In the genomic region with DNA sequence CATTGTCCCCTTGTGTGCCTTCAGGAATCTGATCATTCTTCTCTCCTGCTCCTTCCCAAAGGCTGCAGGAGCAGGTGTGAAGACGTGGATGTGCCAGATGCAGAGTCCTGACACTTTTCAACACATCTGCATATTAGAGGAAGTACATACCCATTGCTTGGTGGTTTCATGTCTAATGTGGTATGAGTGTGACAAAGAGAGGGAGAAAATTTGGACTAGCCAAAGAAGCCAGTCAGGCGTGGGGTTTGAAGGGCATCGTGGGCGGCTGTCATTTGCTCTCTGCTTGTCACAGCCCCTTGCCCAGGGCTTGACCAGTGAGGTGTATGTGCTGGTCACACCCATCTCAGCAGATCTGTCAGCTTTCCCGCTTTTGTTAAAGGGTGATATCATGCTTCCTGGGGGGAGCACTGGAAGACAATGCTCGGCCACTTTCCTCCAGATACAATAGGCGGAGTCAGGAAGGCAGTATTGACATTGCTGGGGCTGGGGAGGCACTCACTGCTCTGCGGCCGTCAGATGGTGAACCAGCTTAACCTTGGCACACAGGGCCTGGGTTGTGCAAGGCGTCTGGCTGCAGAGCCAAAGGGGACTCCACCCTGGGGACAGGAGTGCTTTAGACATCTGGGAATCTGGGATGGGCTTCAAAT, we compare ENCODE assay signal across 9 cellular contexts. TPM values are rescaled to one million over a fixed set of nuclear protein-coding genes. Genes with fewer than 3 reads are reported as not detected.
DNase-seq lines count a peak whose midpoint lies in the region; ATAC-seq, FAIRE-seq and TF ChIP-seq lines count a peak whose summit lies in the region.
"Had no signal": no experiment of that assay in that cellular context is flagged by ENCODE, and none has a peak within 500 bp of the region (broad histone marks: within the 10 kb centered on the region; RNA-seq: fewer than 3 reads in every experiment).

No MANE protein-coding gene starts in this region.

- no peak overlapping the region for H3K14ac ChIP-seq in H1 (ENCODE audit: insufficient read length)

- no peak overlapping the region for H2AFZ ChIP-seq in H1 (ENCODE audit: low read length)

- CTCF ChIA-PET in A549 (lab: Yijun Ruan, JAX) (interaction anchor here (1.0 kb wide), 1 partner anchor 9 kb away, joined by 3 read pairs; a partner anchor contains a TSS), H1 (lab: Charles Lee; ENCODE audit: partially characterized antibody) (no interaction called here)

- DNase-seq in A549 (ENCODE audit: low read depth in 1 of 2, low spot score in 1 of 2) (peak; percentile 6 to 78), NCI-H146 treated with DMSO at 0.1 percent for 48 hours (lab: John Stamatoyannopoulos, UW; ENCODE audit: unreplicated experiment) (peak; percentile 92), H1 (ENCODE audit: low read depth in 1 of 2, low spot score in 2 of 2) (no peak), lower lobe of right lung (peak; percentile 65), NCI-H446 treated with DMSO at 0.1 percent for 48 hours (lab: John Stamatoyannopoulos, UW) (no peak), G401 (ENCODE audit: low spot score) (no peak)
- no peak for DNase-seq in activated effector memory CD4-positive, alpha-beta T cell treated with anti-CD3 and anti-CD28 coated beads, Interleukin-2, amount 50 U/mL, for 16 hours
- DNase-seq: activated CD8-positive, alpha-beta memory T cell treated with anti-CD3 and anti-CD28 coated beads, Interleukin-2, amount 10 ng/mL, durations not matched to agents 7 days and 5 days had no signal

- ATAC-seq in A549, result peak; percentile 62 to 91
- peak; percentile 76 to 90 for ATAC-seq in lower lobe of right lung
- no peak for ATAC-seq in GM19023 (IDR thresholded peaks at IDR 0.05; ENCODE audit: unreplicated experiment)
- ATAC-seq: activated CD8-positive, alpha-beta memory T cell treated with anti-CD3 and anti-CD28 coated beads, Interleukin-2, amount 10 ng/mL, durations not matched to agents 7 days and 5 days had no signal

- no peak overlapping the region for H3K4ac ChIP-seq in H1 (replicated peaks; ENCODE audit: insufficient read length, low read depth, low read length)

- no peak overlapping the region for H2BK15ac ChIP-seq in H1 (ENCODE audit: low read length)

- peaks cover 0 to 1% of the 10 kb centered on the region in 2 experiments for H4K20me1 ChIP-seq in H1 (replicated peaks in 1 of 2; ENCODE audit: control insufficient read depth in 1 of 2, insufficient read depth in 2 of 2, low read length in 2 of 2)

- no peak overlapping the region for H2BK12ac ChIP-seq in H1 (ENCODE audit: low read depth, low read length)

- H3K36me3 ChIP-seq in H1 (ENCODE audit: control insufficient read depth in 2 of 4, insufficient read depth in 4 of 4, low read length in 3 of 4), result no peaks in the 10 kb centered on the region; a peak in 1 of 8 replicates
- no peaks in the 10 kb centered on the region for H3K36me3 ChIP-seq in lower lobe of right lung

- no peak overlapping the region for H4K91ac ChIP-seq in H1 (replicated peaks; ENCODE audit: insufficient read length, low read length)

- no peak overlapping the region for H4K5ac ChIP-seq in H1 (ENCODE audit: insufficient read length, low read depth, low read length)

- H3K4me3 ChIP-seq in A549 (no peak overlapping the region), H1 (ENCODE audit: extremely low read depth in 1 of 4, insufficient read depth in 2 of 4, low read depth in 3 of 4, low read length in 4 of 4) (no peak overlapping the region), lower lobe of right lung (no peak overlapping the region)

- H2BK5ac ChIP-seq in H1 (ENCODE audit: low read depth, low read length), result no peak overlapping the region

- no peaks in the 10 kb centered on the region for H3K79me1 ChIP-seq in H1 (ENCODE audit: low read depth, low read length)

- TF ChIP-seq POLR2A in A549 (IDR thresholded peaks at IDR 0.05; ENCODE audit: low read length) (no peak), H1 (IDR thresholded peaks at IDR 0.05; ENCODE audit: control extremely low read depth in 1 of 2, low read depth in 2 of 2, low read length in 2 of 2) (no peak)

- H3K79me2 ChIP-seq in H1 (ENCODE audit: control insufficient read depth in 1 of 2, insufficient read depth in 2 of 2, low read length in 2 of 2), result peaks cover 0 to 13% of the 10 kb centered on the region in 2 experiments; a peak in 1 of 4 replicates

- POLR2A ChIA-PET in A549 (lab: Yijun Ruan, JAX), result no interaction called here
- POLR2A ChIA-PET in H1 (lab: Charles Lee; ENCODE audit: partially characterized antibody), result no interaction called here

- TF ChIP-seq CTCF in A549 (IDR thresholded peaks at IDR 0.05) (no peak), H1 (IDR thresholded peaks at IDR 0.05; ENCODE audit: control extremely low read depth in 1 of 3, insufficient read depth in 1 of 3, low read depth in 1 of 3, low read length in 3 of 3) (no peak), lower lobe of right lung (IDR thresholded peaks at IDR 0.05) (no peak)

- no peaks in the 10 kb centered on the region for H3K9me3 ChIP-seq in A549
- H3K9me3 ChIP-seq in H1 (ENCODE audit: insufficient read depth in 2 of 2, low read depth in 1 of 2, low read length in 1 of 2), result no peaks in the 10 kb centered on the region
- H3K9me3 ChIP-seq in lower lobe of right lung, result no peaks in the 10 kb centered on the region

- H2BK20ac ChIP-seq in H1 (ENCODE audit: low read length), result no peak overlapping the region

- H2AK5ac ChIP-seq in H1 (ENCODE audit: low read depth, low read length), result no peak overlapping the region

- in situ Hi-C loops in G401 (cut with HindIII; ENCODE audit: low sequenced_read_pairs), result no loop called here

- WGBS in A549 (ENCODE audit: missing lambda C conversion rate), result 17% methylated on average over 10 of the region's 10 CpGs
- WGBS in H1 (ENCODE audit: extremely low coverage in 1 of 2, insufficient coverage in 1 of 2, insufficient read length in 1 of 2, insufficient replicate concordance in 2 of 2, low coverage in 1 of 2, low lambda C conversion rate in 2 of 2, missing lambda C conversion rate in 1 of 2), 2 experiments, result 82% methylated on average over 10 of the region's 10 CpGs; no CpG with 5 or more reads in 1 of the 2 experiments

- TF ChIP-seq EP300 in A549 (IDR thresholded peaks at IDR 0.05) (no peak), H1 (IDR thresholded peaks at IDR 0.05; ENCODE audit: borderline replicate concordance in 1 of 2, low read depth in 2 of 2, low read length in 2 of 2) (no peak)

- peaks cover 25% of the 10 kb centered on the region for H3K4me1 ChIP-seq in A549
- H3K4me1 ChIP-seq in H1 (replicated peaks in 1 of 4; ENCODE audit: control insufficient read depth in 3 of 4, insufficient read depth in 4 of 4, low read length in 3 of 4), result peaks cover 0 to 6% (median 3%) of the 10 kb centered on the region in 4 experiments; a peak in 4 of 7 replicates
- peaks cover 21% of the 10 kb centered on the region for H3K4me1 ChIP-seq in lower lobe of right lung

- H3K4me2 ChIP-seq in A549 (peak overlapping the region; percentile 35), H1 (ENCODE audit: insufficient read depth in 1 of 2, low read depth in 2 of 2, low read length in 2 of 2) (no peak overlapping the region)

- intact Hi-C loops in lower lobe of right lung (cut with DNase I), result no loop called here

- peak overlapping the region; percentile 35 to 62; a peak in 3 of 6 replicates for H3K27ac ChIP-seq in A549
- H3K27ac ChIP-seq in H1 (ENCODE audit: low read depth, low read length), result no peak overlapping the region
- peak overlapping the region; percentile 56 for H3K27ac ChIP-seq in lower lobe of right lung

- H3K9ac ChIP-seq in H1 (replicated peaks in 1 of 4; ENCODE audit: extremely low read depth in 1 of 4, low read depth in 3 of 4, low read length in 3 of 4), result no peak overlapping the region

- no peaks in the 10 kb centered on the region; the same call in 1 of the 2 replicates for H3K23me2 ChIP-seq in H1 (ENCODE audit: low read depth, low read length)

- no peaks in the 10 kb centered on the region for H3K27me3 ChIP-seq in H1 (replicated peaks in 1 of 4; ENCODE audit: control insufficient read depth in 3 of 4, extremely low read depth in 1 of 4, insufficient read depth in 3 of 4, low read length in 3 of 4)
- H3K27me3 ChIP-seq in lower lobe of right lung (ENCODE audit: low read depth), result no peaks in the 10 kb centered on the region

- no peak overlapping the region for H4K8ac ChIP-seq in H1 (ENCODE audit: extremely low read depth, insufficient read depth, low read length)

- no peak overlapping the region for H3K23ac ChIP-seq in H1 (ENCODE audit: insufficient read length)

- peak; percentile 23 for FAIRE-seq in A549 (lab: Jason Lieb, UNC)
- no peak for FAIRE-seq in H1 (lab: Jason Lieb, UNC)

- no peak overlapping the region for H3K56ac ChIP-seq in H1 (replicated peaks; ENCODE audit: insufficient read length, low read depth, low read length)

- no peak overlapping the region for H3K18ac ChIP-seq in H1 (ENCODE audit: extremely low read depth, low read length)

- TF ChIP-seq RAD21 in A549 (conservative IDR thresholded peaks at IDR 0.05 in 1 of 2, IDR thresholded peaks at IDR 0.05 in 1 of 2) (no peak), H1 (IDR thresholded peaks at IDR 0.05 in 1 of 2, conservative IDR thresholded peaks at IDR 0.05 in 1 of 2; ENCODE audit: low read depth in 2 of 2, low read length in 2 of 2) (no peak)

- no peak overlapping the region for H2BK120ac ChIP-seq in H1 (replicated peaks; ENCODE audit: low read depth, low read length)

TF ChIP-seq in A549, 52 proteins besides CTCF, POLR2A, EP300 and RAD21 (continues in another document):
- TF ChIP-seq CHD2 (IDR thresholded peaks at IDR 0.05; ENCODE audit: low read length, partially characterized antibody) (no peak), EHF (CRISPR knock-in tag; IDR thresholded peaks at IDR 0.05) (no peak), RFX5 (IDR thresholded peaks at IDR 0.05) (no peak)

RNA-seq across cellular contexts. Expression of a gene that starts 8.6 kb away (rescaled TPM):
- polyA plus RNA-seq in A549 (2011; rRNA removed) (0.04 and 0.05 TPM in 2 replicates), A549 (2017; fragmentation: RNase III; extraction: RNeasy Plus Mini Kit Qiagen cat#74134 plus additional on column Dnase treatment) (0.04 TPM in 1 of 3 replicates, not detected in the others), H1 (2011; rRNA removed) (7.0 and 11.0 TPM in 2 replicates)
- not detected in 2 replicates for polyA plus RNA-seq in A549 (2012; cell fraction: cytosol; rRNA removed)
- polyA plus RNA-seq in A549 (2012; cell fraction: nucleus; rRNA removed), result not detected in 2 replicates
- polyA minus RNA-seq in A549 (2011; rRNA and poly(A)+ RNA removed), result 0.05 TPM in 1 of 2 replicates, not detected in the other
- 33.2 and 35.8 TPM in 2 replicates for total RNA-seq in H1 (2021; fragmentation: NEBNext Ultra II Directional; extraction: Animal tissue kit (Norgen Biotek cat#: 25700))
- 13.0 TPM for polyA plus RNA-seq in H1 (2011; cell fraction: cytosol; rRNA removed)
- polyA plus RNA-seq in H1 (2011; cell fraction: nucleus; rRNA removed), result 9.2 TPM
- 16.2 to 23.3 TPM (median 19.2 TPM) in 4 replicates for polyA plus RNA-seq in H1 (2012, experiment 1 of 2)
- 1.1 TPM for polyA plus RNA-seq in H1 (2012, experiment 2 of 2)
- 25.2 TPM for polyA plus RNA-seq in H1 (2013, experiment 1 of 2)
- polyA plus RNA-seq in H1 (2013, experiment 2 of 2), result 28.8 TPM
- 27.6 and 41.5 TPM in 2 replicates for polyA minus RNA-seq in H1 (2011; rRNA and poly(A)+ RNA removed)
- 11.0 TPM for polyA minus RNA-seq in H1 (2011; cell fraction: cytosol; rRNA and poly(A)+ RNA removed)
- polyA minus RNA-seq in H1 (2011; cell fraction: nucleus; rRNA and poly(A)+ RNA removed), result 22.6 TPM
- total RNA-seq in lower lobe of right lung, result 56.3 TPM
- not detected in 2 replicates for total RNA-seq in G401 (2014; rRNA removed; shearing (Covaris generic))
- total RNA-seq: activated CD8-positive, alpha-beta memory T cell treated with anti-CD3 and anti-CD28 coated beads, Interleukin-2, amount 10 ng/mL, durations not matched to agents 7 days and 5 days had no signal

Comparison
In these comparisons a context has a peak if more than half of its experiments do, and no peak if none do; other contexts are left out.
1. DNase-seq: peak in A549 (2 of 2), NCI-H146 treated with DMSO at 0.1 percent for 48 hours (single experiment) and lower lobe of right lung (single experiment); none in H1 (0 of 2), NCI-H446 treated with DMSO at 0.1 percent for 48 hours (single experiment), G401 (single experiment) and activated effector memory CD4-positive, alpha-beta T cell treated with anti-CD3 and anti-CD28 coated beads, Interleukin-2, amount 50 U/mL, for 16 hours (single experiment).
2. RNA of a gene that starts 8.6 kb away (total RNA-seq): 56.3 TPM in lower lobe of right lung (single experiment) and 33.2 to 35.8 TPM in H1; not detected in G401; every median in the first group is over 10 times any median in the second.